In genomic region chr7:22576941-22577927, GRCh38 we compare ENCODE assay signal across 10 cellular contexts.
DNase-seq lines count a peak whose midpoint lies in the region; ATAC-seq, FAIRE-seq and TF ChIP-seq lines count a peak whose summit lies in the region.
"Had no signal": no experiment of that assay in that cellular context is flagged by ENCODE, and none has a peak within 500 bp of the region (broad histone marks: within the 10 kb centered on the region; RNA-seq: fewer than 3 reads in every experiment).

No MANE protein-coding gene starts in this region.

- BruUV-seq in MCF 10A (replicated peaks; lab: Mats Ljungman, UMichigan): TSS peak; percentile 80

- ATAC-seq in left lobe of liver (peak; percentile 92), GM18505 (IDR thresholded peaks at IDR 0.05; ENCODE audit: unreplicated experiment) (no peak), GM18519 (IDR thresholded peaks at IDR 0.05; ENCODE audit: low FRiP score, unreplicated experiment) (no peak)

- H3K4me1 Mint-ChIP-seq in MCF 10A (ENCODE audit: insufficient read depth, unreplicated experiment): peaks cover 40% of the 10 kb centered on the region
- no peaks in the 10 kb centered on the region for H3K4me1 Mint-ChIP-seq in activated naive CD4-positive, alpha-beta T cell treated with anti-CD3 and anti-CD28 coated beads for 36 hours (ENCODE audit: low read depth)
- H3K4me1 Mint-ChIP-seq: activated naive CD4-positive, alpha-beta T cell treated with anti-CD3 and anti-CD28 coated beads, Interleukin-2, amount 50 U/mL, for 24 hours had no signal

- H3K36me3 Mint-ChIP-seq in MCF 10A (ENCODE audit: insufficient read depth, unreplicated experiment): peaks cover 7% of the 10 kb centered on the region
- no peaks in the 10 kb centered on the region for H3K36me3 Mint-ChIP-seq in activated naive CD4-positive, alpha-beta T cell treated with anti-CD3 and anti-CD28 coated beads for 36 hours (ENCODE audit: low read depth)

- H3K4me3 Mint-ChIP-seq in MCF 10A (ENCODE audit: unreplicated experiment): no peak overlapping the region
- no peak overlapping the region for H3K4me3 Mint-ChIP-seq in activated naive CD4-positive, alpha-beta T cell treated with anti-CD3 and anti-CD28 coated beads for 36 hours
- H3K4me3 Mint-ChIP-seq: activated naive CD4-positive, alpha-beta T cell treated with anti-CD3 and anti-CD28 coated beads, Interleukin-2, amount 50 U/mL, for 24 hours had no signal

- peak; percentile 83 for FAIRE-seq in HTR-8/SVneo (lab: Jason Lieb, UNC)

- intact Hi-C loops in MCF 10A (cut with micrococcal nuclease): loop anchor here (1.0 kb wide), 2 partner anchors 12 to 149 kb away; no protein-coding TSS in a partner anchor
- intact Hi-C loops in activated naive CD4-positive, alpha-beta T cell treated with anti-CD3 and anti-CD28 coated beads for 36 hours (cut with micrococcal nuclease): no loop called here

- POLR2A ChIA-PET in MCF 10A (lab: Yijun Ruan, JAX): interaction anchor here (0.6 to 1.6 kb wide), 7 partner anchors 9 to 1178 kb away, joined by 3 to 8 read pairs (median 4); partner anchors contain the start of gene IL6

- CTCF ChIA-PET in MCF 10A (lab: Yijun Ruan, JAX): interaction anchor here (0.6 to 1.7 kb wide), 12 partner anchors 9 to 449 kb away, joined by 3 to 9 read pairs (median 4); partner anchors contain the start of gene IL6
- CTCF ChIA-PET in activated naive CD4-positive, alpha-beta T cell treated with anti-CD3 and anti-CD28 coated beads for 36 hours (lab: Charles Lee): interaction anchor here (0.6 to 1.3 kb wide), 3 partner anchors 12 to 560 kb away, joined by 3 to 5 read pairs (median 3); no protein-coding TSS in a partner anchor

- no peak for TF ChIP-seq CTCF in MCF 10A (IDR thresholded peaks at IDR 0.05; ENCODE audit: unreplicated experiment)

- peak overlapping the region; percentile 45 for H3K27ac ChIP-seq in temporal lobe (ENCODE audit: low read depth, low read length)

- DNase-seq in HTR-8/SVneo (ENCODE audit: insufficient read length, low spot score) (no peak), MCF 10A (ENCODE audit: unreplicated experiment) (peak; percentile 95), left lobe of liver (ENCODE audit: low spot score) (peak; percentile 66), DMS53 treated with DMSO at 0.1 percent for 48 hours (lab: John Stamatoyannopoulos, UW; ENCODE audit: unreplicated experiment) (no peak)
- DNase-seq in activated naive CD4-positive, alpha-beta T cell treated with anti-CD3 and anti-CD28 coated beads for 36 hours: no peak
- DNase-seq: NCI-H2171 had no signal

- no peak for TF ChIP-seq POLR2A in GM18505 (IDR thresholded peaks at IDR 0.05; ENCODE audit: borderline replicate concordance, extremely low read depth, insufficient read depth, insufficient read length)

- H3K9me3 Mint-ChIP-seq in MCF 10A (ENCODE audit: unreplicated experiment): peaks cover 8% of the 10 kb centered on the region
- no peaks in the 10 kb centered on the region for H3K9me3 Mint-ChIP-seq in activated naive CD4-positive, alpha-beta T cell treated with anti-CD3 and anti-CD28 coated beads for 36 hours
- H3K9me3 Mint-ChIP-seq: activated naive CD4-positive, alpha-beta T cell treated with anti-CD3 and anti-CD28 coated beads, Interleukin-2, amount 50 U/mL, for 24 hours had no signal

- peak overlapping the region; percentile 85 for H3K27ac Mint-ChIP-seq in MCF 10A (ENCODE audit: low read depth, unreplicated experiment)
- H3K27ac Mint-ChIP-seq in activated naive CD4-positive, alpha-beta T cell treated with anti-CD3 and anti-CD28 coated beads for 36 hours: no peak overlapping the region
- H3K27ac Mint-ChIP-seq: activated naive CD4-positive, alpha-beta T cell treated with anti-CD3 and anti-CD28 coated beads, Interleukin-2, amount 50 U/mL, for 24 hours had no signal

- H3K27me3 Mint-ChIP-seq in MCF 10A (ENCODE audit: insufficient read depth, unreplicated experiment): no peaks in the 10 kb centered on the region
- peaks cover 24% of the 10 kb centered on the region for H3K27me3 Mint-ChIP-seq in activated naive CD4-positive, alpha-beta T cell treated with anti-CD3 and anti-CD28 coated beads for 36 hours (ENCODE audit: low read depth)

Comparison
In these comparisons a context has a peak if more than half of its experiments do, and no peak if none do; other contexts are left out.
1. DNase-seq: peak in MCF 10A (single experiment) and left lobe of liver (single experiment); none in HTR-8/SVneo (single experiment), DMS53 treated with DMSO at 0.1 percent for 48 hours (single experiment) and activated naive CD4-positive, alpha-beta T cell treated with anti-CD3 and anti-CD28 coated beads for 36 hours (single experiment).